Comparison of ENCODE assay signal across 1 cellular context in the genomic region with DNA sequence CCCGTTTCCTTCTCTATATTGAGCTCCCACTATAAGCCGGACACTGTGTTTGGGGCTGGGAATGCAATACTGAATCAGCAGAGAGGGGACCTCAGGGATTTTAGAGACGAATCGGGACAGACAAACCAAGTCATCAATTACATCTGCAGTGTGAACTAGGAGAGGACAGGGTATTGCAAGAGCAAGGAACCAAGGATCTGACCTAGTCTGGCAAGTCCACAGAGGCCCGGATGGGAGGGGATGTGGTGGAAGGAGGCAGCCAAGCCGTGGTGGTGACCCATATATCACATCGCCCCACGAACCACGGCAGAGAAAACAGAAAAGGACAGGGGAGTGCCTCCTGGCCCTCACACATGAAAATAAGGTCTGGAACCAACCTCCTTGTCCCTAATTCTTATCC.
TF ChIP-seq lines count a peak whose summit lies in the region.

No MANE protein-coding gene starts in this region.

TF ChIP-seq in SK-N-SH treated with all-trans-retinoic acid at 6 μM for 48 hours, 23 proteins besides CTCF, POLR2A, EP300 and RAD21 (continued from another document):
- TF ChIP-seq, protein P1, sequence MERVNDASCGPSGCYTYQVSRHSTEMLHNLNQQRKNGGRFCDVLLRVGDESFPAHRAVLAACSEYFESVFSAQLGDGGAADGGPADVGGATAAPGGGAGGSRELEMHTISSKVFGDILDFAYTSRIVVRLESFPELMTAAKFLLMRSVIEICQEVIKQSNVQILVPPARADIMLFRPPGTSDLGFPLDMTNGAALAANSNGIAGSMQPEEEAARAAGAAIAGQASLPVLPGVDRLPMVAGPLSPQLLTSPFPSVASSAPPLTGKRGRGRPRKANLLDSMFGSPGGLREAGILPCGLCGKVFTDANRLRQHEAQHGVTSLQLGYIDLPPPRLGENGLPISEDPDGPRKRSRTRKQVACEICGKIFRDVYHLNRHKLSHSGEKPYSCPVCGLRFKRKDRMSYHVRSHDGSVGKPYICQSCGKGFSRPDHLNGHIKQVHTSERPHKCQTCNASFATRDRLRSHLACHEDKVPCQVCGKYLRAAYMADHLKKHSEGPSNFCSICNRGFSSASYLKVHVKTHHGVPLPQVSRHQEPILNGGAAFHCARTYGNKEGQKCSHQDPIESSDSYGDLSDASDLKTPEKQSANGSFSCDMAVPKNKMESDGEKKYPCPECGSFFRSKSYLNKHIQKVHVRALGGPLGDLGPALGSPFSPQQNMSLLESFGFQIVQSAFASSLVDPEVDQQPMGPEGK (CRISPR knock-in tag; IDR thresholded peaks at IDR 0.05; ENCODE audit: borderline replicate concordance), result no peak
- TF ChIP-seq OSR1 (CRISPR knock-in tag; IDR thresholded peaks at IDR 0.05), result no peak
TF ChIP-seq in SK-N-SH treated with all-trans-retinoic acid at 6 μM for 48 hours: peak in this region for 0.
